ENCODE assay signal across 9 cellular contexts in genomic region chr9:108535526-108535925, GRCh38.
DNase-seq lines count a peak whose midpoint lies in the region; ATAC-seq, FAIRE-seq and TF ChIP-seq lines count a peak whose summit lies in the region.
"Had no signal": no experiment of that assay in that cellular context is flagged by ENCODE, and none has a peak within 500 bp of the region (broad histone marks: within the 10 kb centered on the region; RNA-seq: fewer than 3 reads in every experiment).

No MANE protein-coding gene starts in this region.

- intact Hi-C loops in ascending aorta (cut with DNase I) (no loop called here), mucosa of descending colon (cut with DNase I, micrococcal nuclease) (no loop called here)

- no peak overlapping the region for H3K4me3 ChIP-seq in ascending aorta
- H3K4me3 ChIP-seq in mucosa of descending colon = no peak overlapping the region

- no peak overlapping the region for H3K27ac ChIP-seq in ascending aorta

- TF ChIP-seq CTCF in ascending aorta (IDR thresholded peaks at IDR 0.05) (peak; percentile 12 to 42 (median 26)), mucosa of descending colon (IDR thresholded peaks at IDR 0.05) (no peak)

- H3K27me3 ChIP-seq in ascending aorta = no peaks in the 10 kb centered on the region

- H3K9me3 ChIP-seq in ascending aorta (no peaks in the 10 kb centered on the region), mucosa of descending colon (no peaks in the 10 kb centered on the region)

- H3K4me3 Mint-ChIP-seq in activated T-cell treated with anti-CD3 and anti-CD28 coated beads, Interleukin-2, amount 50 U/mL, for 24 hours = no peak overlapping the region

- H3K36me3 ChIP-seq in ascending aorta (no peaks in the 10 kb centered on the region), mucosa of descending colon (ENCODE audit: low read depth) (no peaks in the 10 kb centered on the region)

- H3K4me1 Mint-ChIP-seq in activated T-cell treated with anti-CD3 and anti-CD28 coated beads, Interleukin-2, amount 50 U/mL, for 24 hours (ENCODE audit: low read depth) = no peaks in the 10 kb centered on the region

- ATAC-seq in HG03159 (IDR thresholded peaks at IDR 0.05; ENCODE audit: unreplicated experiment) (peak; percentile 87), mucosa of descending colon (peak; percentile 39), HG03039 (IDR thresholded peaks at IDR 0.05; ENCODE audit: unreplicated experiment) (no peak), GM18498 (IDR thresholded peaks at IDR 0.05; ENCODE audit: unreplicated experiment) (no peak)
- ATAC-seq: activated naive CD4-positive, alpha-beta T cell treated with anti-CD3 and anti-CD28 coated beads, Interleukin-2, amount 50 U/mL, for 72 hours had no signal

- FAIRE-seq in GM12891 (lab: Jason Lieb, UNC) = no peak

- H3K27ac Mint-ChIP-seq in activated T-cell treated with anti-CD3 and anti-CD28 coated beads, Interleukin-2, amount 50 U/mL, for 24 hours = no peak overlapping the region
- H3K27ac Mint-ChIP-seq: activated naive CD4-positive, alpha-beta T cell treated with anti-CD3 and anti-CD28 coated beads, Interleukin-2, amount 50 U/mL, for 72 hours had no signal

- H3K36me3 Mint-ChIP-seq in activated T-cell treated with anti-CD3 and anti-CD28 coated beads, Interleukin-2, amount 50 U/mL, for 24 hours (ENCODE audit: low read depth) = no peaks in the 10 kb centered on the region

- H3K4me1 ChIP-seq in ascending aorta = no peaks in the 10 kb centered on the region
- H3K4me1 ChIP-seq in mucosa of descending colon (ENCODE audit: low read depth) = no peaks in the 10 kb centered on the region

- DNase-seq in GM12891 (ENCODE audit: insufficient read length, low spot score) = peak; percentile 11
- no peak for DNase-seq in ascending aorta (ENCODE audit: low spot score in 2 of 2)
- DNase-seq in mucosa of descending colon = peak in 1 of 3 donors; percentile 49
- no peak for DNase-seq in NCI-H1694 (lab: John Stamatoyannopoulos, UW)
- DNase-seq in activated T-cell treated with anti-CD3 and anti-CD28 coated beads, Interleukin-2, amount 50 U/mL, for 24 hours = no peak

- TF ChIP-seq POLR2A in GM12891 (IDR thresholded peaks at IDR 0.05; ENCODE audit: low read depth, low read length) = no peak

- peaks cover 2% of the 10 kb centered on the region for H3K9me3 Mint-ChIP-seq in activated T-cell treated with anti-CD3 and anti-CD28 coated beads, Interleukin-2, amount 50 U/mL, for 24 hours

- no peaks in the 10 kb centered on the region for H3K27me3 Mint-ChIP-seq in activated T-cell treated with anti-CD3 and anti-CD28 coated beads, Interleukin-2, amount 50 U/mL, for 24 hours

TF ChIP-seq in GM12891, 5 proteins besides CTCF, POLR2A, EP300 and RAD21:
- TF ChIP-seq POLR2AphosphoS5 (IDR thresholded peaks at IDR 0.05; ENCODE audit: low read depth, low read length) = no peak
- no peak for TF ChIP-seq SPI1 (IDR thresholded peaks at IDR 0.05; ENCODE audit: low read depth, low read length)
- TF ChIP-seq PAX5 (IDR thresholded peaks at IDR 0.05; ENCODE audit: insufficient read depth, low read length, severe bottlenecking) = no peak
- no peak for TF ChIP-seq TAF1 (IDR thresholded peaks at IDR 0.05; ENCODE audit: low read depth, low read length)
- TF ChIP-seq POU2F2 (IDR thresholded peaks at IDR 0.05; ENCODE audit: low read depth, low read length) = no peak

Comparison
In these comparisons a context has a peak if more than half of its experiments do, and no peak if none do; other contexts are left out.
1. ATAC-seq: peak in HG03159 (single experiment) and mucosa of descending colon (single experiment); none in HG03039 (single experiment) and GM18498 (single experiment).